1 cellular context compared by ENCODE assay signal in genomic region chr16:12054868-12055267, GRCh38.
TF ChIP-seq lines count a peak whose summit lies in the region.

No MANE protein-coding gene starts in this region.

TF ChIP-seq in HepG2, 621 proteins besides CTCF, POLR2A, EP300 and RAD21:
- TF ChIP-seq SAP130 (CRISPR knock-in tag; IDR thresholded peaks at IDR 0.05; ENCODE audit: low read depth) (no peak), PRDM10 (CRISPR knock-in tag; IDR thresholded peaks at IDR 0.05; ENCODE audit: low read depth) (no peak), SETDB1 (CRISPR knock-in tag; IDR thresholded peaks at IDR 0.05; ENCODE audit: borderline replicate concordance) (no peak)
- TF ChIP-seq, protein P1, sequence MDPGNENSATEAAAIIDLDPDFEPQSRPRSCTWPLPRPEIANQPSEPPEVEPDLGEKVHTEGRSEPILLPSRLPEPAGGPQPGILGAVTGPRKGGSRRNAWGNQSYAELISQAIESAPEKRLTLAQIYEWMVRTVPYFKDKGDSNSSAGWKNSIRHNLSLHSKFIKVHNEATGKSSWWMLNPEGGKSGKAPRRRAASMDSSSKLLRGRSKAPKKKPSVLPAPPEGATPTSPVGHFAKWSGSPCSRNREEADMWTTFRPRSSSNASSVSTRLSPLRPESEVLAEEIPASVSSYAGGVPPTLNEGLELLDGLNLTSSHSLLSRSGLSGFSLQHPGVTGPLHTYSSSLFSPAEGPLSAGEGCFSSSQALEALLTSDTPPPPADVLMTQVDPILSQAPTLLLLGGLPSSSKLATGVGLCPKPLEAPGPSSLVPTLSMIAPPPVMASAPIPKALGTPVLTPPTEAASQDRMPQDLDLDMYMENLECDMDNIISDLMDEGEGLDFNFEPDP (CRISPR knock-in tag; conservative IDR thresholded peaks at IDR 0.05): 0 out of 2 replicates have a peak, but pooled peaks have one; percentile 24
